In genomic region chr12:132560421-132560830, GRCh38 we compare ENCODE assay signal across 8 cellular contexts. TPM values are rescaled to one million over a fixed set of nuclear protein-coding genes. Genes with fewer than 3 reads are reported as not detected.
A peak's percentile ranks its signal among the peaks of the same experiment; 100 is the strongest.
DNase-seq lines count a peak whose midpoint lies in the region; ATAC-seq, FAIRE-seq and TF ChIP-seq lines count a peak whose summit lies in the region.

No MANE protein-coding gene starts in this region.

- H3K4me3 Mint-ChIP-seq in activated B cell treated with CpG ODN at 0.5 μM for 24 hours: peak overlapping the region; percentile 77

- no peaks in the 10 kb centered on the region for H3K27me3 ChIP-seq in BJ (ENCODE audit: control insufficient read depth, insufficient read depth, low read length)
- H3K27me3 ChIP-seq in HAP-1 (ENCODE audit: low read depth): no peaks in the 10 kb centered on the region
- H3K27me3 ChIP-seq in pancreas: no peaks in the 10 kb centered on the region

- intact Hi-C loops in activated B cell treated with CpG ODN at 0.5 μM for 24 hours (cut with micrococcal nuclease) (no loop called here), pancreas (cut with DNase I) (no loop called here)

- H3K9me3 Mint-ChIP-seq in activated B cell treated with CpG ODN at 0.5 μM for 24 hours: no peaks in the 10 kb centered on the region

- no peak overlapping the region for H3K27ac ChIP-seq in pancreas

- peaks cover 10% of the 10 kb centered on the region for H3K36me3 Mint-ChIP-seq in activated B cell treated with CpG ODN at 0.5 μM for 24 hours (ENCODE audit: low read depth)

- H3K9me3 ChIP-seq in HAP-1 (no peaks in the 10 kb centered on the region), pancreas (no peaks in the 10 kb centered on the region)

- DNase-seq in BJ (ENCODE audit: low read depth) (no peak), HAP-1 (ENCODE audit: low spot score in 2 of 2) (peak in 1 of 2 experiments; percentile 53), activated B cell treated with CpG ODN at 0.5 μM for 24 hours (no peak), fibroblast of villous mesenchyme (ENCODE audit: low read depth) (no peak), pancreas (peak in 3 of 6 donors; percentile 34 to 77 (median 45)), GOT3 (lab: John Stamatoyannopoulos, UW) (no peak), COLO829 (ENCODE audit: low spot score) (no peak)

- peak overlapping the region; percentile 58 for H3K4me3 ChIP-seq in BJ (ENCODE audit: low read depth, low read length)
- H3K4me3 ChIP-seq in HAP-1: peak overlapping the region; percentile 60
- peak overlapping the region; percentile 52 for H3K4me3 ChIP-seq in fibroblast of villous mesenchyme (ENCODE audit: low read depth, low read length)
- peak overlapping the region; percentile 43 to 86 (median 64) for H3K4me3 ChIP-seq in pancreas

- CTCF ChIA-PET in BJ (lab: Yijun Ruan, JAX) (interaction anchor here (1.2 to 2.4 kb wide), 10 partner anchors 9 to 407 kb away, joined by 3 to 12 read pairs (median 4); no protein-coding TSS in a partner anchor), activated B cell treated with CpG ODN at 0.5 μM for 24 hours (lab: Charles Lee) (interaction anchor here (2.4 to 2.9 kb wide), 2 partner anchors 37 to 145 kb away, joined by 7 to 39 read pairs; no protein-coding TSS in a partner anchor)

- H3K4me1 Mint-ChIP-seq in activated B cell treated with CpG ODN at 0.5 μM for 24 hours: peaks cover 21% of the 10 kb centered on the region

- POLR2A ChIA-PET in BJ (lab: Charles Lee) (no interaction called here), activated B cell treated with CpG ODN at 0.5 μM for 24 hours (lab: Charles Lee) (interaction anchor here (0.9 to 1.8 kb wide), 2 partner anchors 145 to 407 kb away, joined by 4 to 7 read pairs; no protein-coding TSS in a partner anchor)

- peak; percentile 14 for ATAC-seq in activated B cell treated with CpG ODN at 0.5 μM for 24 hours (ENCODE audit: low read depth)
- peak; percentile 39 to 60 (median 48) for ATAC-seq in pancreas
- ATAC-seq in GM21717 (IDR thresholded peaks at IDR 0.05; ENCODE audit: unreplicated experiment): no peak

- WGBS in pancreas, 2 donors: 0 to 1% methylated on average over 27 to 49 of the region's 49 CpGs

- H3K36me3 ChIP-seq in BJ (ENCODE audit: control insufficient read depth, insufficient read depth, low read length) (no peaks in the 10 kb centered on the region), HAP-1 (replicated peaks) (peaks cover 1% of the 10 kb centered on the region), pancreas (no peaks in the 10 kb centered on the region)

- no peaks in the 10 kb centered on the region for H3K27me3 Mint-ChIP-seq in activated B cell treated with CpG ODN at 0.5 μM for 24 hours

- H3K4me1 ChIP-seq in HAP-1 (no peaks in the 10 kb centered on the region), pancreas (peaks cover 0 to 7% (median 5%) of the 10 kb centered on the region in 3 donors)

- H3K27ac Mint-ChIP-seq in activated B cell treated with CpG ODN at 0.5 μM for 24 hours: no peak overlapping the region

- in situ Hi-C loops in HAP-1 (cut with MboI; ENCODE audit: low sequenced_read_pairs): loop anchor here (10.0 to 25.0 kb wide), 2 partner anchors 146 to 398 kb away; no protein-coding TSS in a partner anchor

- no peak for FAIRE-seq in pancreas (lab: Jason Lieb, UNC)

- TF ChIP-seq CTCF in BJ (IDR thresholded peaks at IDR 0.05; ENCODE audit: insufficient read depth, low read depth, low read length) (no peak), activated B cell treated with CpG ODN at 0.5 μM for 24 hours (IDR thresholded peaks at IDR 0.05) (no peak), fibroblast of villous mesenchyme (IDR thresholded peaks at IDR 0.05; ENCODE audit: insufficient read depth, low read depth, low read length) (no peak), pancreas (IDR thresholded peaks at IDR 0.05) (no peak)

RNA-seq across cellular contexts. Expression of gene LRCOL1, which starts 50.0 kb away (rescaled TPM):
- polyA plus RNA-seq in BJ (2011; rRNA removed) (0.11 and 0.15 TPM in 2 replicates), pancreas (under 1 TPM in 1 of 2 donors, not detected in 1; 0.21 TPM)
- polyA minus RNA-seq in BJ (2011; rRNA and poly(A)+ RNA removed): not detected in 2 replicates
- total RNA-seq in activated B cell treated with CpG ODN at 0.5 μM for 24 hours (not detected in 2 replicates), fibroblast of villous mesenchyme (0.32 TPM in 1 of 2 replicates, not detected in the other), pancreas (not detected)

RNA-seq across cellular contexts. Expression of gene P2RX2, which starts 58.1 kb away (rescaled TPM):
- polyA plus RNA-seq in BJ (2011; rRNA removed): not detected in 2 replicates
- polyA minus RNA-seq in BJ (2011; rRNA and poly(A)+ RNA removed): not detected in 2 replicates
- not detected in 2 replicates for total RNA-seq in activated B cell treated with CpG ODN at 0.5 μM for 24 hours
- total RNA-seq in fibroblast of villous mesenchyme: not detected in 2 replicates
- total RNA-seq in pancreas: under 1 TPM in 3 of 6 donors, not detected in 3; 0.08 to 0.37 (median 0.09) TPM
- polyA plus RNA-seq in pancreas: 10 to 100 TPM in 1 of 2 donors, 1 to 10 TPM in 1; 6.1 to 12.0 TPM
